In the genomic region with DNA sequence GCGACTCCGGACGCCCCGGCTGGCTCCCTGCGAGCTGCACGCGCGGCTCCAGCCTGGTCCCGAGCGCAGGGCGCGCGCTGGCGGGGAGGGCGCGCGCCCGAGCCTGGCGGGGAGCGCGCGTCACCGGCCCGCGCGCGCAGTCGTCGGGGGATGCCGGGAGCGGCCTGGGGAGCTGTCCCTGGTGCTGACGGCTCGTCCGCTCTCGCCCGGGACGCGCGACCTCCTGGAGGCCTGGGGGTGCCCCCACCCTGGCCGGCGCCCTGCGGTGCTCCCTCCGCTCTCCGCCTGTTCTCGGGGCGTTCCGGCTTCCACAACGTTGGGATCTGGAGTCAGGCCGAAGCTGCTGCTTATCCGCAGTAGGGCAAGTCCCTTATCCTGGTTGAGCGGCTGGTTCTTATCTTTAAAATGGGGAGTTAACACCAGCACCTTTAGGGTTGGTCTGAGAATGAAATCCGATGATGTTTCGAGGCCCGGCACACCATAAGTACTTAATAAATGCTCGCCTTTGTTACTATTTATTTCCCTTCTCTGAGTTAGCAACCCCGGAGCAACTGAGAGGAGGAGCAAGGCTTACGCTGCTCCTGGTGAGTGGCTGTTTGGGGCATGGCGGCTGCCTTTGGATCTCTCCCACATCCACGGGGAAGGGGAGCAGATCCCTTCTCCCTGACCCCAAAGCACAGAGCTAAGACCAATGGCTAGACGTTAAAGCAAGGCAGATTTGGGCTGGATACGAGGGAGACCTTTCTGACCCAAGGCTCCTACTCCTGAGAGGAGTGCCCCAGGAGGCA, we compare ENCODE assay signal across 8 cellular contexts. TPM values are rescaled to one million over a fixed set of nuclear protein-coding genes. Genes with fewer than 3 reads are reported as not detected.
DNase-seq lines count a peak whose midpoint lies in the region; ATAC-seq and TF ChIP-seq lines count a peak whose summit lies in the region.

Gene FAM163B (minus strand): TSS at position 79 of the 788 bp plus-strand sequence. CDS start 29,166 bp downstream, outside the sequence.

- H3K36me3 ChIP-seq in naive thymus-derived CD4-positive, alpha-beta T cell (ENCODE audit: control insufficient read depth in 2 of 3, insufficient read depth in 3 of 3, low read length in 3 of 3): no peaks in the 10 kb centered on the region

- POLR2A ChIA-PET in naive thymus-derived CD4-positive, alpha-beta T cell (lab: Charles Lee): no interaction called here

- TF ChIP-seq CTCF in VCaP (conservative IDR thresholded peaks at IDR 0.05) (no peak), GM13976 (IDR thresholded peaks at IDR 0.05; ENCODE audit: borderline replicate concordance, control extremely low read depth, extremely low read depth, insufficient read depth, missing control alignments) (no peak), GM20000 (IDR thresholded peaks at IDR 0.05; ENCODE audit: extremely low read depth, missing control alignments) (no peak)

- CTCF ChIA-PET in naive thymus-derived CD4-positive, alpha-beta T cell (lab: Charles Lee): no interaction called here

- H3K4me3 Mint-ChIP-seq in naive thymus-derived CD4-positive, alpha-beta T cell: peak within 1 kb of the TSS in 5 of 10 donors; percentile 29 to 67 (median 41)

- peak; percentile 84 for ATAC-seq in naive thymus-derived CD4-positive, alpha-beta T cell
- no peak for ATAC-seq in HG03460 (IDR thresholded peaks at IDR 0.05; ENCODE audit: unreplicated experiment)

- H3K27ac Mint-ChIP-seq in naive thymus-derived CD4-positive, alpha-beta T cell: no peak within 1 kb of the TSS

- in situ Hi-C loops in GM13976 (cut with MboI; ENCODE audit: low sequenced_read_pairs, unreplicated experiment): no loop called here

- peaks cover 2 to 9% (median 5%) of the 10 kb centered on the region in 7 donors for H3K4me1 Mint-ChIP-seq in naive thymus-derived CD4-positive, alpha-beta T cell

- peaks cover 0 to 12% of the 10 kb centered on the region in 2 donors for H3K27me3 ChIP-seq in naive thymus-derived CD4-positive, alpha-beta T cell (ENCODE audit: control insufficient read depth in 2 of 2, insufficient read depth in 2 of 2, low read length in 2 of 2)

- peaks cover 0 to 4% (median 0%) of the 10 kb centered on the region in 3 experiments for H3K9me3 ChIP-seq in naive thymus-derived CD4-positive, alpha-beta T cell (ENCODE audit: control insufficient read depth in 2 of 3, low read length in 3 of 3)

- intact Hi-C loops in naive thymus-derived CD4-positive, alpha-beta T cell (cut with micrococcal nuclease): no loop called here

- no peaks in the 10 kb centered on the region for H3K4me1 ChIP-seq in naive thymus-derived CD4-positive, alpha-beta T cell (ENCODE audit: control insufficient read depth in 2 of 2, insufficient read depth in 2 of 2, low read length in 2 of 2)

- peak within 1 kb of the TSS; percentile 68; the same call in 1 of the 2 replicates for H3K27ac ChIP-seq in VCaP
- H3K27ac ChIP-seq in naive thymus-derived CD4-positive, alpha-beta T cell (ENCODE audit: low read depth, low read length): no peak within 1 kb of the TSS

- H3K9me3 Mint-ChIP-seq in naive thymus-derived CD4-positive, alpha-beta T cell: peaks cover 0 to 4% (median 0%) of the 10 kb centered on the region in 11 donors

- no peaks in the 10 kb centered on the region for H3K36me3 Mint-ChIP-seq in naive thymus-derived CD4-positive, alpha-beta T cell

- peaks cover 33 to 38% (median 34%) of the 10 kb centered on the region in 5 donors for H3K27me3 Mint-ChIP-seq in naive thymus-derived CD4-positive, alpha-beta T cell

- no peak within 1 kb of the TSS for H3K4me3 ChIP-seq in naive thymus-derived CD4-positive, alpha-beta T cell (ENCODE audit: low read length)

- DNase-seq in Daoy (ENCODE audit: low read depth) (peak; percentile 78), ecto neural progenitor cell (ENCODE audit: low spot score) (peak; percentile 89), GM13976 (ENCODE audit: low spot score) (no peak), NOMO-1 treated with DMSO at 0.1 percent for 48 hours (lab: John Stamatoyannopoulos, UW; ENCODE audit: unreplicated experiment) (no peak), GM20000 (ENCODE audit: low spot score) (no peak)
- DNase-seq in naive thymus-derived CD4-positive, alpha-beta T cell: peak; percentile 13 to 69 (median 48)

RNA-seq across cellular contexts. Expression of gene FAM163B, which starts in this region (rescaled TPM):
- total RNA-seq in Daoy (2014; rRNA removed; shearing (Covaris generic)): not detected in 2 replicates
- total RNA-seq in naive thymus-derived CD4-positive, alpha-beta T cell: not detected
- not detected for polyA plus RNA-seq in naive thymus-derived CD4-positive, alpha-beta T cell

Comparison
In these comparisons a context has a peak if more than half of its experiments do, and no peak if none do; other contexts are left out.
1. Peak in DNase-seq in Daoy; RNA of the gene not detected or under 1 TPM.
2. Peak in DNase-seq and ATAC-seq in naive thymus-derived CD4-positive, alpha-beta T cell; RNA of the gene not detected or under 1 TPM.